ENCODE assay signal across 9 cellular contexts in the genomic region with DNA sequence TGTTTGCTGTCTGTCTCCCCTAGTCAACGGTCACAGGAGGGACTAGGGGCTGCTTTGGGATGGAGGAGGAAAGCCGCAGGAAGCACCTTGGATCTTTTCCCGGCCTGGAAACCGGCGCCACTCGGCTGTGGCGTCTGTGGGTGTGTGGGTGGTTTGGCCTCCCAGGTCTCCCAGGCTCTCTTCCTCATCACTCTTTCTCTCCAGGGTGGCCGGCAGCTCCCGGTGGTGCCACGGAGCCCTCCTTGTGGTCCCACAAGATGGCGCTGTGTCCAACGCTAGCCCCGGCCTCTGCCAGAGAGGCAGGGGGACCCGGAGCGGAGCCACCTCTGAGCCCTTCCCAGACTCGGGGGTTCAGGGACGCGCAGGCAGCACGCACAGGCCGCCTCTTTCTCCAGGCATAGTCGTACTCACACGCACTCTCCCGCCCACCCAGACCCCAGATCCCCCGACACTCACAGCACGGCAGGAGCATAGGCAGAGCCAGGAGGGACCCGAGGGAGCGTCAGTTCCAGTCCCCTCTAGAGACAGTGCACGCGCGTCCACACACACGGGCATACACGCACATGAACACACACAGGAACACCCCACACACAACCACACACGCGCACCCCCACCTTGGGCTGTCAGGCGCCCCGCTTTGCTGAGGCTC. TPM values are rescaled to one million over a fixed set of nuclear protein-coding genes. Genes with fewer than 3 reads are reported as not detected.
DNase-seq lines count a peak whose midpoint lies in the region; ATAC-seq, FAIRE-seq and TF ChIP-seq lines count a peak whose summit lies in the region.
"Had no signal": no experiment of that assay in that cellular context is flagged by ENCODE, and none has a peak within 500 bp of the region (broad histone marks: within the 10 kb centered on the region; RNA-seq: fewer than 3 reads in every experiment).

No MANE protein-coding gene starts in this region.

- TF ChIP-seq CTCF in fibroblast of the aortic adventitia (IDR thresholded peaks at IDR 0.05; ENCODE audit: insufficient read depth, low read length) (peak; percentile 83), neural crest cell (conservative IDR thresholded peaks at IDR 0.05) (peak; percentile 84)

- H3K4me3 Mint-ChIP-seq in CD8-positive, alpha-beta memory T cell, result peak overlapping the region in 3 of 7 donors; percentile 39 to 57 (median 53)
- H3K4me3 Mint-ChIP-seq in neural crest cell, result peak overlapping the region; percentile 31

- POLR2A ChIA-PET in CD8-positive, alpha-beta memory T cell (lab: Charles Lee), result interaction anchor here (1.5 kb wide), 1 partner anchor 368 kb away, joined by 4 read pairs; no protein-coding TSS in a partner anchor

- peak; percentile 94 for FAIRE-seq in RCC 7860 (lab: Jason Lieb, UNC)

- H3K9me3 ChIP-seq in CD8-positive, alpha-beta memory T cell (ENCODE audit: low read length), result no peaks in the 10 kb centered on the region

- H3K27ac ChIP-seq in CD8-positive, alpha-beta memory T cell (ENCODE audit: low read depth, low read length), result no peak overlapping the region

- peaks cover 9 to 11% of the 10 kb centered on the region in 2 donors for H3K27me3 Mint-ChIP-seq in CD8-positive, alpha-beta memory T cell
- H3K27me3 Mint-ChIP-seq in neural crest cell (ENCODE audit: low read depth), result peaks cover 20% of the 10 kb centered on the region

- peak overlapping the region in 2 of 8 donors; percentile 29 to 43 for H3K27ac Mint-ChIP-seq in CD8-positive, alpha-beta memory T cell
- peak overlapping the region; percentile 86 for H3K27ac Mint-ChIP-seq in neural crest cell (ENCODE audit: unreplicated experiment)

- no peaks in the 10 kb centered on the region for H3K36me3 ChIP-seq in CD8-positive, alpha-beta memory T cell (ENCODE audit: insufficient read depth, low read length)

- peaks cover 2 to 11% (median 8%) of the 10 kb centered on the region in 3 donors for H3K4me1 Mint-ChIP-seq in CD8-positive, alpha-beta memory T cell
- H3K4me1 Mint-ChIP-seq in neural crest cell, result peaks cover 16% of the 10 kb centered on the region

- H3K4me3 ChIP-seq in CD8-positive, alpha-beta memory T cell (ENCODE audit: low read length), result no peak overlapping the region
- H3K4me3 ChIP-seq in fibroblast of the aortic adventitia (ENCODE audit: low read depth, low read length), result peak overlapping the region; percentile 40

- H3K36me3 Mint-ChIP-seq in CD8-positive, alpha-beta memory T cell, result no peaks in the 10 kb centered on the region
- no peaks in the 10 kb centered on the region for H3K36me3 Mint-ChIP-seq in neural crest cell (ENCODE audit: low read depth)

- ATAC-seq in stimulated activated naive CD8-positive, alpha-beta T cell treated with anti-CD3 and anti-CD28 coated beads, Interleukin-15, Interleukin-2, amounts not matched to agents 100 U/mL and 50 U/mL, for 24 hours, result peak; percentile 73
- ATAC-seq in GM21528 (IDR thresholded peaks at IDR 0.05; ENCODE audit: low FRiP score, unreplicated experiment), result no peak

- no peaks in the 10 kb centered on the region for H3K4me1 ChIP-seq in CD8-positive, alpha-beta memory T cell (ENCODE audit: insufficient read depth, low read length)

- H3K27me3 ChIP-seq in CD8-positive, alpha-beta memory T cell (ENCODE audit: insufficient read depth, low read length, poor library complexity, severe bottlenecking), result no peaks in the 10 kb centered on the region

- CTCF ChIA-PET in CD8-positive, alpha-beta memory T cell (lab: Charles Lee), result interaction anchor here (0.9 to 1.5 kb wide), 2 partner anchors 286 to 368 kb away, joined by 5 read pairs; no protein-coding TSS in a partner anchor

- H3K9me3 Mint-ChIP-seq in CD8-positive, alpha-beta memory T cell, result no peaks in the 10 kb centered on the region
- no peaks in the 10 kb centered on the region for H3K9me3 Mint-ChIP-seq in neural crest cell

- DNase-seq in CD8-positive, alpha-beta memory T cell, result peak; percentile 45 to 70 (median 50)
- DNase-seq in HT-29 (ENCODE audit: low spot score) (peak; percentile 61), RCC 7860 (ENCODE audit: low spot score) (peak; percentile 98), fibroblast of the aortic adventitia (ENCODE audit: low read depth) (peak; percentile 74), neural crest cell (ENCODE audit: low read depth, low spot score) (peak; percentile 92)
- DNase-seq in activated T-helper 1 cell treated with anti-CD3 and anti-CD28 coated beads, Interleukin-2, amount 50 U/mL, for 16 hours (ENCODE audit: low read depth in 1 of 2, low spot score in 1 of 2), result peak; percentile 23 to 43
- peak; percentile 81 for DNase-seq in stimulated activated naive CD8-positive, alpha-beta T cell treated with anti-CD3 and anti-CD28 coated beads, Interleukin-15, Interleukin-2, amounts not matched to agents 100 U/mL and 50 U/mL, for 24 hours

RNA-seq across cellular contexts. Expression of a gene that starts 31.2 kb away (rescaled TPM):
- not detected for total RNA-seq in CD8-positive, alpha-beta memory T cell
- polyA plus RNA-seq in CD8-positive, alpha-beta memory T cell, result not detected
- not detected in 2 replicates for total RNA-seq in HT-29 (2014; rRNA removed; shearing (Covaris generic))
- not detected in 2 replicates for total RNA-seq in fibroblast of the aortic adventitia (ENCODE audit: low replicate concordance)
- not detected in 2 replicates for total RNA-seq in neural crest cell
- total RNA-seq: T-helper 1 cell treated with Interleukin-12 subunit alpha and Interleukin-12 subunit beta and Interleukin-4 antibody, amounts not matched to agents 30 ng/mL and 1 ng/mL, for 36 hours had no signal

Comparison
In these comparisons a context has a peak if more than half of its experiments do, and no peak if none do; other contexts are left out.
1. DNase-seq: peak in every context shown above with its lines; median percentile 98 in RCC 7860; 92 in neural crest cell; 81 in stimulated activated naive CD8-positive, alpha-beta T cell treated with anti-CD3 and anti-CD28 coated beads, Interleukin-15, Interleukin-2, amounts not matched to agents 100 U/mL and 50 U/mL, for 24 hours; 74 in fibroblast of the aortic adventitia; 61 in HT-29; 50 in CD8-positive, alpha-beta memory T cell; 33 in activated T-helper 1 cell treated with anti-CD3 and anti-CD28 coated beads, Interleukin-2, amount 50 U/mL, for 16 hours.